ENCODE assay signal across 12 cellular contexts in the genomic region with DNA sequence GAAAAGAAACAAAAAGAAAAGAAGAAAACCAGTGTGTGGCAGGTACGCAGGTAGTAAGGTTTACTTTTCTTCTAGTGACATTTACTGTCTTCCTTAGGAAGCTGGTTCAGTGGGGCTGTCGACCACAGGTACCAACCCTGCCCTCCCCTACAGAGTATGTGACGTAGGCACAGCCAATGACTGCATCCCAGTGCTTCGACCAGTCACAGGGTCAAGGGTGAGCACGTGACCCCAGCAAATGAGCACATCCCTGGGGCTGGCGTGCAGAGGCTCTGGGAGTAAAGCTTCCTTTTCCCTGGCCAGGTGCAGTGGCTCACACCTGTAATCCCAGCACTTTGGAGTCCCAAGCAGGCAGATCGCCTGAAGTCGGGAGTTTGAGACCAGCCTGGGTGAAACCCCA. TPM values are rescaled to one million over a fixed set of nuclear protein-coding genes. Genes with fewer than 3 reads are reported as not detected.
A peak's percentile ranks its signal among the peaks of the same experiment; 100 is the strongest.
DNase-seq lines count a peak whose midpoint lies in the region; ATAC-seq, FAIRE-seq and TF ChIP-seq lines count a peak whose summit lies in the region.
"Had no signal": no experiment of that assay in that cellular context is flagged by ENCODE, and none has a peak within 500 bp of the region (broad histone marks: within the 10 kb centered on the region; RNA-seq: fewer than 3 reads in every experiment).

No MANE protein-coding gene starts in this region.

- POLR2A ChIA-PET in GM12878 (lab: Charles Lee), result interaction anchor here (0.6 to 2.0 kb wide), 13 partner anchors 10 to 134 kb away, joined by 3 to 9 read pairs (median 4); a partner anchor contains a TSS

- no TSS peak for BruUV-seq in GM12878 (replicated peaks; lab: Mats Ljungman, UMichigan)

- peak; percentile 92 for FAIRE-seq in GM12878 (lab: Jason Lieb, UNC)
- no peak for FAIRE-seq in HTR-8/SVneo (lab: Jason Lieb, UNC)
- FAIRE-seq: keratinocyte had no signal

- TF ChIP-seq POLR2A in GM12878 (IDR thresholded peaks at IDR 0.05; ENCODE audit: low read depth, low read length), result no peak

- no peak for TF ChIP-seq CTCF in GM13976 (IDR thresholded peaks at IDR 0.05; ENCODE audit: borderline replicate concordance, control extremely low read depth, extremely low read depth, insufficient read depth, missing control alignments)
- no peak for TF ChIP-seq CTCF in GM12878 (IDR thresholded peaks at IDR 0.05 in 2 of 3, conservative IDR thresholded peaks at IDR 0.05 in 1 of 3; ENCODE audit: control insufficient read depth in 2 of 3, extremely low read depth in 1 of 3, insufficient read depth in 1 of 3, low read depth in 3 of 3, low read length in 3 of 3)

- CTCF ChIA-PET in GM12878 (lab: Yijun Ruan, JAX), result interaction anchor here (0.6 to 7.3 kb wide), 19 partner anchors 10 to 1342 kb away, joined by 3 to 73 read pairs (median 3); no protein-coding TSS in a partner anchor

- ATAC-seq in GM21367 (IDR thresholded peaks at IDR 0.05; ENCODE audit: unreplicated experiment) (peak; percentile 65), HG03196 (IDR thresholded peaks at IDR 0.05; ENCODE audit: unreplicated experiment) (peak; percentile 44), GM12878 (peak; percentile 87), HG03159 (IDR thresholded peaks at IDR 0.05; ENCODE audit: unreplicated experiment) (no peak)
- ATAC-seq: SK-N-SH treated with all-trans-retinoic acid at 6 μM for 48 hours had no signal

- peak overlapping the region; percentile 60; the same call in 1 of the 2 replicates for H3K4me3 ChIP-seq in GM12878

- SMC1A ChIA-PET in GM12878 (lab: Charles Lee; ENCODE audit: uncharacterized antibody, unreplicated experiment), result interaction anchor here (0.6 to 5.1 kb wide), 24 partner anchors 11 to 371 kb away, joined by 3 to 48 read pairs (median 7); a partner anchor contains a TSS

- RAD21 ChIA-PET in GM12878 (lab: Charles Lee; ENCODE audit: unreplicated experiment), result interaction anchor here (0.7 to 4.6 kb wide), 27 partner anchors 9 to 291 kb away, joined by 3 to 47 read pairs (median 4); a partner anchor contains a TSS

- H3K9ac ChIP-seq in GM12878 (ENCODE audit: control insufficient read depth, insufficient read depth, low read length), result peak overlapping the region; percentile 51

- peak overlapping the region; percentile 78 for H3K27ac ChIP-seq in GM12878 (ENCODE audit: control insufficient read depth, insufficient read depth)

- H2AFZ ChIP-seq in GM12878 (ENCODE audit: control insufficient read depth, low read depth, low read length), result peak overlapping the region; percentile 45

- DNase-seq in GM13976 (ENCODE audit: low spot score) (peak; percentile 79), GM12878 (ENCODE audit: low read depth, low spot score) (peak; percentile 68), HTR-8/SVneo (ENCODE audit: insufficient read length, low spot score) (no peak), NCI-H748 (lab: John Stamatoyannopoulos, UW; ENCODE audit: unreplicated experiment) (no peak)
- DNase-seq in activated CD4-positive, alpha-beta T cell treated with anti-CD3 and anti-CD28 coated beads for 4 hours, result no peak
- DNase-seq: Calu3; effector CD4-positive, alpha-beta T cell had no signal

- H3K79me2 ChIP-seq in GM12878 (ENCODE audit: control insufficient read depth, insufficient read depth, low read length), result peaks cover 7% of the 10 kb centered on the region

- H3K4me1 ChIP-seq in GM12878 (ENCODE audit: control insufficient read depth, insufficient read depth, low read length), result peaks cover 29% of the 10 kb centered on the region

- H4K20me1 ChIP-seq in GM12878 (ENCODE audit: control insufficient read depth, insufficient read depth), result no peaks in the 10 kb centered on the region

- peak overlapping the region; percentile 96 for H3K4me2 ChIP-seq in GM12878 (ENCODE audit: control insufficient read depth, insufficient read depth)

- H3K36me3 ChIP-seq in GM12878 (ENCODE audit: control insufficient read depth in 2 of 2, insufficient read depth in 2 of 2, low read length in 1 of 2), result no peaks in the 10 kb centered on the region

- WGBS in GM12878 (ENCODE audit: insufficient coverage, insufficient replicate concordance, low lambda C conversion rate, missing lambda C conversion rate), result 1% methylated on average over 8 of the region's 8 CpGs

- in situ Hi-C loops in GM13976 (cut with MboI; ENCODE audit: low sequenced_read_pairs, unreplicated experiment) (no loop called here), GM12878 (cut with MboI) (no loop called here)

- intact Hi-C loops in GM12878 (cut with micrococcal nuclease; ENCODE audit: unreplicated experiment), result no loop called here

- H3K9me3 ChIP-seq in GM12878 (replicated peaks; ENCODE audit: control insufficient read depth, insufficient read depth, low read length), result no peaks in the 10 kb centered on the region

- no peak for TF ChIP-seq EP300 in GM12878 (IDR thresholded peaks at IDR 0.05; ENCODE audit: borderline replicate concordance in 1 of 2, control insufficient read depth in 1 of 2, low read depth in 2 of 2, low read length in 2 of 2)

- H3K27me3 ChIP-seq in GM12878 (replicated peaks in 1 of 2; ENCODE audit: control insufficient read depth in 2 of 2, insufficient read depth in 2 of 2, low read length in 1 of 2), result no peaks in the 10 kb centered on the region

- no peak for TF ChIP-seq RAD21 in GM12878 (IDR thresholded peaks at IDR 0.05; ENCODE audit: insufficient read depth, low read depth, low read length)

TF ChIP-seq in GM12878, 131 proteins besides CTCF, POLR2A, EP300 and RAD21 (continues in another document):
- TF ChIP-seq HDGF (IDR thresholded peaks at IDR 0.05) (no peak), JUND (IDR thresholded peaks at IDR 0.05; ENCODE audit: low read depth, low read length) (no peak), CREB1 (IDR thresholded peaks at IDR 0.05; ENCODE audit: low read depth) (peak; percentile 87), CREM (IDR thresholded peaks at IDR 0.05; ENCODE audit: low read depth) (peak; percentile 86), CBX5 (IDR thresholded peaks at IDR 0.05; ENCODE audit: low read depth) (no peak), ZNF217 (IDR thresholded peaks at IDR 0.05) (no peak), ETV6 (conservative IDR thresholded peaks at IDR 0.05 in 1 of 2, IDR thresholded peaks at IDR 0.05 in 1 of 2; ENCODE audit: borderline replicate concordance in 1 of 2, low read depth in 1 of 2) (no peak), NR2F1 (conservative IDR thresholded peaks at IDR 0.05) (peak; percentile 72), PAX8 (IDR thresholded peaks at IDR 0.05) (no peak), SRF (IDR thresholded peaks at IDR 0.05; ENCODE audit: low read depth in 2 of 2, low read length in 2 of 2) (no peak)
- TF ChIP-seq, protein P1, sequence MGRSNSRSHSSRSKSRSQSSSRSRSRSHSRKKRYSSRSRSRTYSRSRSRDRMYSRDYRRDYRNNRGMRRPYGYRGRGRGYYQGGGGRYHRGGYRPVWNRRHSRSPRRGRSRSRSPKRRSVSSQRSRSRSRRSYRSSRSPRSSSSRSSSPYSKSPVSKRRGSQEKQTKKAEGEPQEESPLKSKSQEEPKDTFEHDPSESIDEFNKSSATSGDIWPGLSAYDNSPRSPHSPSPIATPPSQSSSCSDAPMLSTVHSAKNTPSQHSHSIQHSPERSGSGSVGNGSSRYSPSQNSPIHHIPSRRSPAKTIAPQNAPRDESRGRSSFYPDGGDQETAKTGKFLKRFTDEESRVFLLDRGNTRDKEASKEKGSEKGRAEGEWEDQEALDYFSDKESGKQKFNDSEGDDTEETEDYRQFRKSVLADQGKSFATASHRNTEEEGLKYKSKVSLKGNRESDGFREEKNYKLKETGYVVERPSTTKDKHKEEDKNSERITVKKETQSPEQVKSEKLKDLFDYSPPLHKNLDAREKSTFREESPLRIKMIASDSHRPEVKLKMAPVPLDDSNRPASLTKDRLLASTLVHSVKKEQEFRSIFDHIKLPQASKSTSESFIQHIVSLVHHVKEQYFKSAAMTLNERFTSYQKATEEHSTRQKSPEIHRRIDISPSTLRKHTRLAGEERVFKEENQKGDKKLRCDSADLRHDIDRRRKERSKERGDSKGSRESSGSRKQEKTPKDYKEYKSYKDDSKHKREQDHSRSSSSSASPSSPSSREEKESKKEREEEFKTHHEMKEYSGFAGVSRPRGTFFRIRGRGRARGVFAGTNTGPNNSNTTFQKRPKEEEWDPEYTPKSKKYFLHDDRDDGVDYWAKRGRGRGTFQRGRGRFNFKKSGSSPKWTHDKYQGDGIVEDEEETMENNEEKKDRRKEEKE (IDR thresholded peaks at IDR 0.05), result no peak
- TF ChIP-seq, protein P2, sequence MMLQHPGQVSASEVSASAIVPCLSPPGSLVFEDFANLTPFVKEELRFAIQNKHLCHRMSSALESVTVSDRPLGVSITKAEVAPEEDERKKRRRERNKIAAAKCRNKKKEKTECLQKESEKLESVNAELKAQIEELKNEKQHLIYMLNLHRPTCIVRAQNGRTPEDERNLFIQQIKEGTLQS (IDR thresholded peaks at IDR 0.05; ENCODE audit: borderline replicate concordance, extremely low read depth, low read depth, low read length), result peak; percentile 55; the same call in 1 of the 2 replicates
- TF ChIP-seq, protein P3, sequence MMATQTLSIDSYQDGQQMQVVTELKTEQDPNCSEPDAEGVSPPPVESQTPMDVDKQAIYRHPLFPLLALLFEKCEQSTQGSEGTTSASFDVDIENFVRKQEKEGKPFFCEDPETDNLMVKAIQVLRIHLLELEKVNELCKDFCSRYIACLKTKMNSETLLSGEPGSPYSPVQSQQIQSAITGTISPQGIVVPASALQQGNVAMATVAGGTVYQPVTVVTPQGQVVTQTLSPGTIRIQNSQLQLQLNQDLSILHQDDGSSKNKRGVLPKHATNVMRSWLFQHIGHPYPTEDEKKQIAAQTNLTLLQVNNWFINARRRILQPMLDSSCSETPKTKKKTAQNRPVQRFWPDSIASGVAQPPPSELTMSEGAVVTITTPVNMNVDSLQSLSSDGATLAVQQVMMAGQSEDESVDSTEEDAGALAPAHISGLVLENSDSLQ (IDR thresholded peaks at IDR 0.05), result no peak

RNA-seq across cellular contexts. Expression of a gene that starts 38.9 kb away (rescaled TPM):
- 718 and 719 TPM in 2 replicates for total RNA-seq in GM12878 (2013; cell fraction: nucleolus; rRNA removed)
- total RNA-seq in GM12878 (2014; rRNA removed), result 131 and 138 TPM in 2 replicates
- 137 and 139 TPM in 2 replicates for total RNA-seq in GM12878 (2014; rRNA removed; fragmentation: Illumina TruSeq; extraction: Trizol)
- total RNA-seq in GM12878 (2021), result 243 and 256 TPM in 2 replicates
- 62.1 TPM for polyA plus RNA-seq in GM12878 (2011; ENCODE audit: low read depth)
- polyA plus RNA-seq in GM12878 (2011; rRNA removed), result 245 and 253 TPM in 2 replicates
- 204 and 222 TPM in 2 replicates for polyA plus RNA-seq in GM12878 (2011; cell fraction: cytosol; rRNA removed)
- 783 and 874 TPM in 2 replicates for polyA plus RNA-seq in GM12878 (2011; cell fraction: nucleus; rRNA removed)
- polyA plus RNA-seq in GM12878 (2012), result 112 and 157 TPM in 2 replicates
- 151 and 159 TPM in 2 replicates for polyA plus RNA-seq in GM12878 (2014; fragmentation: Illumina TruSeq; extraction: Trizol)
- polyA plus RNA-seq in GM12878 (2014; fragmentation: Nextera tagmentation; extraction: Ambion mirVana), result 10 to 100 TPM; 47.6 to 53.9 TPM
- 148 and 152 TPM in 2 replicates for polyA plus RNA-seq in GM12878 (2014; rRNA removed)
- 100 to 1,000 TPM; 156 to 168 TPM for polyA plus RNA-seq in GM12878 (2016; fragmentation: Nextera tagmentation; extraction: Ambion mirVana)
- polyA minus RNA-seq in GM12878 (2011; rRNA and poly(A)+ RNA removed), result 502 and 650 TPM in 2 replicates
- polyA minus RNA-seq in GM12878 (2011; cell fraction: cytosol; rRNA and poly(A)+ RNA removed), result 202 and 205 TPM in 2 replicates
- 448 and 681 TPM in 2 replicates for polyA minus RNA-seq in GM12878 (2011; cell fraction: nucleus; rRNA and poly(A)+ RNA removed)

Comparison
In these comparisons a context has a peak if more than half of its experiments do, and no peak if none do; other contexts are left out.
1. DNase-seq: peak in GM13976 (single experiment) and GM12878 (single experiment); none in activated CD4-positive, alpha-beta T cell treated with anti-CD3 and anti-CD28 coated beads for 4 hours (0 of 2), HTR-8/SVneo (single experiment) and NCI-H748 (single experiment).